Comparison of ENCODE assay signal across 5 cellular contexts in genomic region chr12:30090258-30090657, GRCh38.
"Had no signal": no experiment of that assay in that cellular context is flagged by ENCODE, and none has a peak within 500 bp of the region (broad histone marks: within the 10 kb centered on the region; RNA-seq: fewer than 3 reads in every experiment).

No MANE protein-coding gene starts in this region.

- ATAC-seq: GM23338, HepG2 had no signal

- H3K4me3 ChIP-seq: GM23338 had no signal

- H3K27ac ChIP-seq: HL-60 had no signal

- DNase-seq: H9, HCEC 1CT had no signal
